15 cellular contexts compared by ENCODE assay signal in the genomic region with DNA sequence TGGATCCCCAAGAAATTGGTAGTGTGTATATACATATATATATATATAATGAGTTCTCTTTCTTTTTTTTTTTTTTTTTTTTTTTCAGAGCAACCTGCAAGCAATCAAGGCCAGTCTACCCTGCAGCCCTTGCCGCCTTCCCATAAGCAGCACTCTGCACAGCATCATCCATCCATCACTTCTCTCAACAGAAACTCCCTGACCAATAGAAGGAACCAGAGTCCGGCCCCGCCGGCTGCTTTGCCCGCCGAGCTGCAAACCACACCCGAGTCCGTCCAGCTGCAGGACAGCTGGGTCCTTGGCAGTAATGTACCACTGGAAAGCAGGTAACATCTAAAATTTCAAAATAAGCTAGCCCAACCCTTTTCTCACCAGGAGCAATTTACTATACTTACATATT.
DNase-seq lines count a peak whose midpoint lies in the region; ATAC-seq and TF ChIP-seq lines count a peak whose summit lies in the region.
"Had no signal": no experiment of that assay in that cellular context is flagged by ENCODE, and none has a peak within 500 bp of the region (broad histone marks: within the 10 kb centered on the region; RNA-seq: fewer than 3 reads in every experiment).

No MANE protein-coding gene starts in this region.

- no peak overlapping the region for H2BK120ac ChIP-seq in neuronal stem cell (ENCODE audit: low read depth, low read length)

- H2BK12ac ChIP-seq in neuronal stem cell (ENCODE audit: low read length), result no peak overlapping the region

- H3K27ac ChIP-seq in neuronal stem cell (replicated peaks; ENCODE audit: low read length) (no peak overlapping the region), osteoblast (ENCODE audit: low read depth, low read length) (no peak overlapping the region)
- H3K27ac ChIP-seq: C4-2B had no signal

- H3K4me2 ChIP-seq in neuronal stem cell (ENCODE audit: insufficient read depth, low read length, poor library complexity, severe bottlenecking) (no peak overlapping the region), osteoblast (ENCODE audit: insufficient read depth, low read length) (no peak overlapping the region)

- H4K91ac ChIP-seq in neuronal stem cell (ENCODE audit: low read depth, low read length, poor library complexity), result no peak overlapping the region

- no peaks in the 10 kb centered on the region for H4K20me1 ChIP-seq in osteoblast (ENCODE audit: insufficient read depth, low read length)

- H2BK15ac ChIP-seq in neuronal stem cell (ENCODE audit: low read length), result no peak overlapping the region

- H3K4ac ChIP-seq in neuronal stem cell (ENCODE audit: low read length), result no peak overlapping the region

- H3K79me1 ChIP-seq in neuronal stem cell (ENCODE audit: low read depth, low read length), result no peaks in the 10 kb centered on the region

- H3K36me3 ChIP-seq in BE2C (peaks cover 17% of the 10 kb centered on the region), neuronal stem cell (replicated peaks in 1 of 2; ENCODE audit: control insufficient read depth in 2 of 2, insufficient read depth in 2 of 2, low read length in 2 of 2) (peaks cover 0 to 47% of the 10 kb centered on the region in 2 donors), osteoblast (ENCODE audit: insufficient read depth, low read length) (no peaks in the 10 kb centered on the region)

- no peak overlapping the region for H3K23ac ChIP-seq in neuronal stem cell (ENCODE audit: low read depth, low read length, poor library complexity)

- H3K27me3 ChIP-seq in BE2C (no peaks in the 10 kb centered on the region), neuronal stem cell (ENCODE audit: control insufficient read depth in 3 of 3, insufficient read depth in 3 of 3, low read depth in 1 of 3, low read length in 3 of 3) (no peaks in the 10 kb centered on the region), osteoblast (ENCODE audit: insufficient read depth, low read length) (no peaks in the 10 kb centered on the region)

- H3K4me1 ChIP-seq in BE2C (peaks cover 20% of the 10 kb centered on the region), neuronal stem cell (ENCODE audit: control insufficient read depth in 2 of 2, insufficient read depth in 1 of 2, low read depth in 1 of 2, low read length in 2 of 2) (no peaks in the 10 kb centered on the region), osteoblast (ENCODE audit: insufficient read depth, low read length) (no peaks in the 10 kb centered on the region)

- no peaks in the 10 kb centered on the region for H3K79me2 ChIP-seq in osteoblast (ENCODE audit: insufficient read depth, low read length)

- peak; percentile 49; the same call in 1 of the 3 replicates for ATAC-seq in SK-N-SH treated with all-trans-retinoic acid at 6 μM for 48 hours
- ATAC-seq: HCT116 had no signal

- no peak overlapping the region for H3K14ac ChIP-seq in neuronal stem cell (ENCODE audit: low read length)

- H4K8ac ChIP-seq in neuronal stem cell (ENCODE audit: low read depth, low read length), result no peak overlapping the region

- H3K9ac ChIP-seq in neuronal stem cell (ENCODE audit: low read depth, low read length, poor library complexity), result no peak overlapping the region

- no peak overlapping the region for H2AK5ac ChIP-seq in neuronal stem cell (ENCODE audit: low read depth, low read length)

- no peak overlapping the region for H2BK5ac ChIP-seq in neuronal stem cell (ENCODE audit: low read length)

- H3K4me3 ChIP-seq in BE2C (ENCODE audit: low read depth, low read length) (0 out of 2 replicates have a peak overlapping the region, but pooled peaks have one; percentile 3), neuronal stem cell (ENCODE audit: low read length in 2 of 2) (no peak overlapping the region), osteoblast (ENCODE audit: insufficient read depth, low read length) (no peak overlapping the region)

- DNase-seq in BE2C (peak; percentile 73), NCI-H69 (lab: John Stamatoyannopoulos, UW) (peak; percentile 81), neuronal stem cell (ENCODE audit: low spot score) (no peak), osteoblast (ENCODE audit: insufficient read length, low spot score, missing footprints) (no peak)
- no peak for DNase-seq in activated CD4-positive, alpha-beta T cell treated with anti-CD3 and anti-CD28 coated beads for 1 hour
- DNase-seq in stimulated activated CD4-positive, alpha-beta T cell treated with anti-CD3 and anti-CD28 coated beads, Interleukin-12 subunit alpha, Interleukin-12 subunit beta, amount 100 ng/mL, for 4 hours, result no peak
- DNase-seq: ACHN; Caco-2; CD4-positive, alpha-beta T cell; GF-D8; GOT3; H7 had no signal

- TF ChIP-seq CTCF in BE2C (IDR thresholded peaks at IDR 0.05; ENCODE audit: low read depth, low read length), result no peak
- TF ChIP-seq CTCF in osteoblast (IDR thresholded peaks at IDR 0.05; ENCODE audit: extremely low read depth, low read depth, low read length), result no peak

- H3K9me3 ChIP-seq in BE2C, result no peaks in the 10 kb centered on the region
- H3K9me3 ChIP-seq in neuronal stem cell (replicated peaks in 1 of 2; ENCODE audit: control insufficient read depth in 2 of 2, insufficient read depth in 1 of 2, low read depth in 1 of 2, low read length in 2 of 2), result peaks cover 0 to 7% of the 10 kb centered on the region in 2 donors
- H3K9me3 ChIP-seq in osteoblast (ENCODE audit: low read depth, low read length), result no peaks in the 10 kb centered on the region
- H3K9me3 ChIP-seq: Caco-2 had no signal

- no peak overlapping the region for H2AFZ ChIP-seq in neuronal stem cell (ENCODE audit: low read length)
- no peak overlapping the region for H2AFZ ChIP-seq in osteoblast (ENCODE audit: low read length)

- H3K18ac ChIP-seq in neuronal stem cell (ENCODE audit: low read length), result peak overlapping the region; percentile 54

- no CpG with 5 or more reads among the region's 8 CpGs for WGBS in neuronal stem cell (ENCODE audit: extremely low coverage in 2 of 2, insufficient read length in 2 of 2, insufficient replicate concordance in 1 of 2), 2 donors

TF ChIP-seq in SK-N-SH treated with all-trans-retinoic acid at 6 μM for 48 hours, 23 proteins besides CTCF, POLR2A, EP300 and RAD21:
- TF ChIP-seq, protein P1, sequence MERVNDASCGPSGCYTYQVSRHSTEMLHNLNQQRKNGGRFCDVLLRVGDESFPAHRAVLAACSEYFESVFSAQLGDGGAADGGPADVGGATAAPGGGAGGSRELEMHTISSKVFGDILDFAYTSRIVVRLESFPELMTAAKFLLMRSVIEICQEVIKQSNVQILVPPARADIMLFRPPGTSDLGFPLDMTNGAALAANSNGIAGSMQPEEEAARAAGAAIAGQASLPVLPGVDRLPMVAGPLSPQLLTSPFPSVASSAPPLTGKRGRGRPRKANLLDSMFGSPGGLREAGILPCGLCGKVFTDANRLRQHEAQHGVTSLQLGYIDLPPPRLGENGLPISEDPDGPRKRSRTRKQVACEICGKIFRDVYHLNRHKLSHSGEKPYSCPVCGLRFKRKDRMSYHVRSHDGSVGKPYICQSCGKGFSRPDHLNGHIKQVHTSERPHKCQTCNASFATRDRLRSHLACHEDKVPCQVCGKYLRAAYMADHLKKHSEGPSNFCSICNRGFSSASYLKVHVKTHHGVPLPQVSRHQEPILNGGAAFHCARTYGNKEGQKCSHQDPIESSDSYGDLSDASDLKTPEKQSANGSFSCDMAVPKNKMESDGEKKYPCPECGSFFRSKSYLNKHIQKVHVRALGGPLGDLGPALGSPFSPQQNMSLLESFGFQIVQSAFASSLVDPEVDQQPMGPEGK (CRISPR knock-in tag; IDR thresholded peaks at IDR 0.05; ENCODE audit: borderline replicate concordance), result no peak
- TF ChIP-seq BACH2 (CRISPR knock-in tag; IDR thresholded peaks at IDR 0.05; ENCODE audit: borderline replicate concordance), result no peak

Comparison
In these comparisons a context has a peak if more than half of its experiments do, and no peak if none do; other contexts are left out.
1. DNase-seq: peak in BE2C (single experiment) and NCI-H69 (single experiment); none in neuronal stem cell (single experiment), activated CD4-positive, alpha-beta T cell treated with anti-CD3 and anti-CD28 coated beads for 1 hour (single experiment), osteoblast (single experiment) and stimulated activated CD4-positive, alpha-beta T cell treated with anti-CD3 and anti-CD28 coated beads, Interleukin-12 subunit alpha, Interleukin-12 subunit beta, amount 100 ng/mL, for 4 hours (single experiment).